Comparison of ENCODE assay signal across 8 cellular contexts in genomic region chr12:39442895-39443703, GRCh38. TPM values are rescaled to one million over a fixed set of nuclear protein-coding genes. Genes with fewer than 3 reads are reported as not detected.
DNase-seq lines count a peak whose midpoint lies in the region; ATAC-seq and TF ChIP-seq lines count a peak whose summit lies in the region.

TSS of gene KIF21A (minus strand) at chr12:39443120. CDS start at chr12:39442970, 150 bp downstream.

- intact Hi-C loops in T-helper 2 cell treated with Interferon-gamma antibody and Interleukin-4, amounts not matched to agents 100 ng/mL and 5 ng/mL, for 36 hours (cut with micrococcal nuclease), result loop anchor here (1.0 to 5.0 kb wide), 7 partner anchors 24 to 663 kb away; partner anchors contain the start of gene SLC2A13

- H3K4me3 ChIP-seq in retinal pigment epithelial cell (ENCODE audit: low read length), result peak within 1 kb of the TSS; percentile 82

- ATAC-seq in HG02840 (IDR thresholded peaks at IDR 0.05; ENCODE audit: low FRiP score, unreplicated experiment), result peak; percentile 88

- DNase-seq in NCI-H146 treated with DMSO at 0.1 percent for 48 hours (lab: John Stamatoyannopoulos, UW; ENCODE audit: unreplicated experiment) (peak; percentile 91), astrocyte of the hippocampus (ENCODE audit: low read depth, low spot score) (peak; percentile 98), hippocampal formation (lab: John Stamatoyannopoulos, UW) (peak; percentile 85 to 87), retinal pigment epithelial cell (ENCODE audit: low read depth) (peak; percentile 85), NAMALWA (ENCODE audit: low spot score) (no peak)

- peak; percentile 78 for TF ChIP-seq POLR2A in GM15510 (IDR thresholded peaks at IDR 0.05; ENCODE audit: borderline replicate concordance, extremely low read depth, insufficient read length)

- peak; percentile 37 for TF ChIP-seq CTCF in retinal pigment epithelial cell (conservative IDR thresholded peaks at IDR 0.05; ENCODE audit: low read depth, low read length)

RNA-seq across cellular contexts. Expression of gene KIF21A, which starts in this region (rescaled TPM):
- 16.3 and 17.1 TPM in 2 replicates for total RNA-seq in T-helper 2 cell treated with Interferon-gamma antibody and Interleukin-4, amounts not matched to agents 100 ng/mL and 5 ng/mL, for 36 hours
